Comparison of ENCODE assay signal across 18 cellular contexts in the genomic region with DNA sequence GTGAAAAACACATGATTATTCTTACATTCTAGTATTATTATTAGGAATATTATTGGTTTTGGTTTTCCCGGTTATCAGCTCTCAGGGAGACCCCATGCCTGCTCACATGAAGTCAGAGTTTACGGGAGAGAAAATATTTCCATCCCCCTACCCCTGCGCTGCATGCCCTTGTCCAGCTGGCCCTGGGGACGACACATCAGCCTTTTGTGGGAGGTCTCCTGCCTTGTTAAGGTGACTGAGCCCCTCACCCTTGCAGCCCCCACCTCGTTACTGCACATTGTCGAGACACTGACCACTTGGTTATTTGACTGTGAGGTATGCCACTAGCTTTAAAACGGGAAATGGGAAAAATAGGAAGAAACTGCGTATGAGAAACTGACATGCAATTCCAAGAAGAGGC.
A peak's percentile ranks its signal among the peaks of the same experiment; 100 is the strongest.
DNase-seq lines count a peak whose midpoint lies in the region; ATAC-seq and TF ChIP-seq lines count a peak whose summit lies in the region.
"Had no signal": no experiment of that assay in that cellular context is flagged by ENCODE, and none has a peak within 500 bp of the region (broad histone marks: within the 10 kb centered on the region; RNA-seq: fewer than 3 reads in every experiment).

No MANE protein-coding gene starts in this region.

- CTCF ChIA-PET in A673 (lab: Charles Lee) = no interaction called here

- intact Hi-C loops in Right ventricle myocardium inferior (cut with DNase I) = no loop called here
- intact Hi-C loops in posterior vena cava (cut with DNase I) = no loop called here
- intact Hi-C loops in A673 (cut with micrococcal nuclease; ENCODE audit: unreplicated experiment) = no loop called here

- no peak overlapping the region for H3K27ac ChIP-seq in right atrium auricular region
- H3K27ac ChIP-seq in A673 (ENCODE audit: low read depth, low read length, poor library complexity, severe bottlenecking) = no peak overlapping the region
- H3K27ac ChIP-seq: 22Rv1 had no signal

- no peak overlapping the region for H3K4me3 ChIP-seq in right atrium auricular region
- no peak overlapping the region for H3K4me3 ChIP-seq in A673 (ENCODE audit: low read depth, low read length, poor library complexity, severe bottlenecking)
- H3K4me3 ChIP-seq: HAP-1 had no signal

- H3K36me3 ChIP-seq in right atrium auricular region (no peaks in the 10 kb centered on the region), A673 (ENCODE audit: insufficient read depth, low read length, poor library complexity, severe bottlenecking) (no peaks in the 10 kb centered on the region)
- H3K36me3 ChIP-seq: HAP-1 had no signal

- POLR2A ChIA-PET in A673 (lab: Charles Lee; ENCODE audit: low non-redundant PET) = no interaction called here

- no peak for ATAC-seq in Right ventricle myocardium inferior

- no peaks in the 10 kb centered on the region for H3K4me1 ChIP-seq in right atrium auricular region
- no peaks in the 10 kb centered on the region for H3K4me1 ChIP-seq in A673 (ENCODE audit: insufficient read depth, low read length, poor library complexity, severe bottlenecking)
- H3K4me1 ChIP-seq: HAP-1 had no signal

- H3K27me3 ChIP-seq in right atrium auricular region = no peaks in the 10 kb centered on the region
- H3K27me3 ChIP-seq in A673 (replicated peaks; ENCODE audit: insufficient read depth, low read depth, low read length, poor library complexity) = no peaks in the 10 kb centered on the region

- DNase-seq in activated CD8-positive, alpha-beta memory T cell treated with anti-CD3 and anti-CD28 coated beads for 24 hours = peak; percentile 26
- no peak for DNase-seq in activated CD8-positive, alpha-beta memory T cell treated with anti-CD3 and anti-CD28 coated beads, Interleukin-2, amount 50 U/mL, for 4 hours
- DNase-seq in right atrium auricular region (ENCODE audit: low spot score) (peak; percentile 28), Right ventricle myocardium inferior (ENCODE audit: missing footprints) (no peak), posterior vena cava (ENCODE audit: low spot score) (peak; percentile 58), A673 (ENCODE audit: low spot score) (no peak)
- no peak for DNase-seq in activated CD4-positive, alpha-beta T cell treated with anti-CD3 and anti-CD28 coated beads, Interleukin-2, amount 50 U/mL, for 4 hours
- DNase-seq: ACHN; AML-193; C1 segment of cervical spinal cord; Calu3; CD4-positive, alpha-beta memory T cell; COR-L47; DND-41; GOT3; HFFc6 had no signal

- TF ChIP-seq CTCF in right atrium auricular region (IDR thresholded peaks at IDR 0.05) (no peak), A673 (conservative IDR thresholded peaks at IDR 0.05; ENCODE audit: low read depth, low read length) (no peak)

- BruUV-seq in A673 (replicated peaks; lab: Mats Ljungman, UMichigan) = no TSS peak

- H3K9me3 ChIP-seq in right atrium auricular region (no peaks in the 10 kb centered on the region), A673 (ENCODE audit: low read depth, low read length, poor library complexity, severe bottlenecking) (no peaks in the 10 kb centered on the region)
- H3K9me3 ChIP-seq: HAP-1 had no signal

Comparison
In these comparisons a context has a peak if more than half of its experiments do, and no peak if none do; other contexts are left out.
1. DNase-seq: peak in activated CD8-positive, alpha-beta memory T cell treated with anti-CD3 and anti-CD28 coated beads for 24 hours (single experiment), right atrium auricular region (single experiment) and posterior vena cava (single experiment); none in activated CD8-positive, alpha-beta memory T cell treated with anti-CD3 and anti-CD28 coated beads, Interleukin-2, amount 50 U/mL, for 4 hours (single experiment), Right ventricle myocardium inferior (single experiment), A673 (single experiment) and activated CD4-positive, alpha-beta T cell treated with anti-CD3 and anti-CD28 coated beads, Interleukin-2, amount 50 U/mL, for 4 hours (0 of 2).